21 cellular contexts compared by ENCODE assay signal in the genomic region with DNA sequence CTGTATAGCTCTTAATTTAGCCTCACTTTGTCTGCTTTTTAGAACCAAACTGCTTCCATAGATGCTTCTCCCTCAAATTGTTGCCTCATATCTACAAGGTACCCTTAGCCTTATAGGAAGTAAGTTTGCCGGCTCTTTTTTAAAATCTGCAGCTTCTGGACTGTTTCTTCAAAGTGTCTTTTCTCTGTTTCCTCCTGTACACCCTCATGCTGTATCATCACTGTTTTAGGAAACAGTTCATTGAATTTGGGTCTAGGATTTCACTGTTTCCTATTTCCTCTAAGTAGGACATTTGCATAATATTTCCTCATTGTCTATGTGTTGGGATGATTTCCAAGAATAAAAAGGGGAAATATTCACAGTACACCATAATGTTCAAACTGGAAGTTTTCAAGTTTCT. TPM values are rescaled to one million over a fixed set of nuclear protein-coding genes. Genes with fewer than 3 reads are reported as not detected.
DNase-seq lines count a peak whose midpoint lies in the region; ATAC-seq, FAIRE-seq and TF ChIP-seq lines count a peak whose summit lies in the region.
"Had no signal": no experiment of that assay in that cellular context is flagged by ENCODE, and none has a peak within 500 bp of the region (broad histone marks: within the 10 kb centered on the region; RNA-seq: fewer than 3 reads in every experiment).

No MANE protein-coding gene starts in this region.

- DNase-seq in Right ventricle myocardium inferior (ENCODE audit: missing footprints) (no peak), left ventricle myocardium superior (no peak), GM12892 (ENCODE audit: insufficient read length) (no peak), activated B cell treated with CpG ODN at 0.5 μM for 24 hours (no peak), SK-N-DZ (ENCODE audit: low spot score) (no peak), colonic mucosa (no peak), NCI-H1105 (lab: John Stamatoyannopoulos, UW) (no peak)
- DNase-seq: ACHN, BE2C, DMS 273 treated with DMSO at 0.1 percent for 48 hours, EL, HCEC 1CT, IMR-90, NCI-H1092, NCI-H187, NCI-H748 treated with DMSO at 0.1 percent for 48 hours, SHP77, SW 1271 had no signal

- H3K9ac ChIP-seq in colonic mucosa (ENCODE audit: low read depth in 2 of 2, low read length in 2 of 2) = no peak overlapping the region

- H3K36me3 ChIP-seq in colonic mucosa = no peaks in the 10 kb centered on the region
- H3K36me3 ChIP-seq: BE2C had no signal

- H3K36me3 Mint-ChIP-seq in activated B cell treated with CpG ODN at 0.5 μM for 24 hours (ENCODE audit: low read depth) = peaks cover 73% of the 10 kb centered on the region
- peaks cover 77% of the 10 kb centered on the region for H3K36me3 Mint-ChIP-seq in stimulated activated memory B cell treated with anti-CD40 and anti-IgM and Interleukin-4, amounts not matched to agents 10 μg/mL and 1 μg/mL and 100 μg/mL, for 72 hours

- POLR2A ChIA-PET in activated B cell treated with CpG ODN at 0.5 μM for 24 hours (lab: Charles Lee) = interaction anchor here (0.6 to 1.5 kb wide), 5 partner anchors 11 to 486 kb away, joined by 3 to 10 read pairs (median 4); no protein-coding TSS in a partner anchor

- ATAC-seq in Right ventricle myocardium inferior (peak; percentile 16), left ventricle myocardium superior (no peak), activated B cell treated with CpG ODN at 0.5 μM for 24 hours (ENCODE audit: low read depth) (peak; percentile 33)
- no peak for ATAC-seq in stimulated activated memory B cell treated with anti-CD40 and anti-IgM and Interleukin-4, amounts not matched to agents 10 μg/mL and 1 μg/mL and 100 μg/mL, for 72 hours
- ATAC-seq: Panc1 had no signal

- peak; percentile 46 for FAIRE-seq in GM12892 (lab: Jason Lieb, UNC)
- FAIRE-seq: GM18507 had no signal

- no peaks in the 10 kb centered on the region for H3K9me3 ChIP-seq in colonic mucosa
- H3K9me3 ChIP-seq: BE2C had no signal

- no peak overlapping the region for H3K27ac ChIP-seq in colonic mucosa

- H3K27me3 Mint-ChIP-seq in activated B cell treated with CpG ODN at 0.5 μM for 24 hours = no peaks in the 10 kb centered on the region
- H3K27me3 Mint-ChIP-seq in stimulated activated memory B cell treated with anti-CD40 and anti-IgM and Interleukin-4, amounts not matched to agents 10 μg/mL and 1 μg/mL and 100 μg/mL, for 72 hours = no peaks in the 10 kb centered on the region

- peak overlapping the region; percentile 79 for H3K27ac Mint-ChIP-seq in activated B cell treated with CpG ODN at 0.5 μM for 24 hours
- peak overlapping the region; percentile 86 for H3K27ac Mint-ChIP-seq in stimulated activated memory B cell treated with anti-CD40 and anti-IgM and Interleukin-4, amounts not matched to agents 10 μg/mL and 1 μg/mL and 100 μg/mL, for 72 hours

- CTCF ChIA-PET in activated B cell treated with CpG ODN at 0.5 μM for 24 hours (lab: Charles Lee) = no interaction called here

- TF ChIP-seq POLR2A in GM12892 (IDR thresholded peaks at IDR 0.05; ENCODE audit: low read depth, low read length) = no peak

- H3K4me1 ChIP-seq in colonic mucosa = no peaks in the 10 kb centered on the region

- H3K27me3 ChIP-seq in colonic mucosa = no peaks in the 10 kb centered on the region
- H3K27me3 ChIP-seq: BE2C had no signal

- no peaks in the 10 kb centered on the region for H3K9me3 Mint-ChIP-seq in activated B cell treated with CpG ODN at 0.5 μM for 24 hours
- no peaks in the 10 kb centered on the region for H3K9me3 Mint-ChIP-seq in stimulated activated memory B cell treated with anti-CD40 and anti-IgM and Interleukin-4, amounts not matched to agents 10 μg/mL and 1 μg/mL and 100 μg/mL, for 72 hours

- peaks cover 82% of the 10 kb centered on the region for H3K4me1 Mint-ChIP-seq in activated B cell treated with CpG ODN at 0.5 μM for 24 hours
- peaks cover 79% of the 10 kb centered on the region for H3K4me1 Mint-ChIP-seq in stimulated activated memory B cell treated with anti-CD40 and anti-IgM and Interleukin-4, amounts not matched to agents 10 μg/mL and 1 μg/mL and 100 μg/mL, for 72 hours

- intact Hi-C loops in Right ventricle myocardium inferior (cut with DNase I) = no loop called here
- intact Hi-C loops in left ventricle myocardium superior (cut with micrococcal nuclease) = no loop called here
- intact Hi-C loops in activated B cell treated with CpG ODN at 0.5 μM for 24 hours (cut with micrococcal nuclease) = loop anchor here (1.0 to 5.0 kb wide), 3 partner anchors 9 to 594 kb away; no protein-coding TSS in a partner anchor
- intact Hi-C loops in colonic mucosa (cut with DNase I) = no loop called here

- H3K4me3 Mint-ChIP-seq in activated B cell treated with CpG ODN at 0.5 μM for 24 hours = peak overlapping the region; percentile 61
- peak overlapping the region; percentile 82 for H3K4me3 Mint-ChIP-seq in stimulated activated memory B cell treated with anti-CD40 and anti-IgM and Interleukin-4, amounts not matched to agents 10 μg/mL and 1 μg/mL and 100 μg/mL, for 72 hours

- no peak overlapping the region for H3K4me3 ChIP-seq in colonic mucosa

- no peak for TF ChIP-seq CTCF in activated B cell treated with CpG ODN at 0.5 μM for 24 hours (IDR thresholded peaks at IDR 0.05)
- no peak for TF ChIP-seq CTCF in colonic mucosa (IDR thresholded peaks at IDR 0.05)

RNA-seq across cellular contexts. Expression of a gene that starts 42.9 kb away (rescaled TPM):
- total RNA-seq in Right ventricle myocardium inferior (0.35 TPM), left ventricle myocardium superior (0.12 TPM), activated B cell treated with CpG ODN at 0.5 μM for 24 hours (307 and 336 TPM in 2 replicates), colonic mucosa (1 to 10 TPM in 1 of 2 donors, under 1 TPM in 1; 0.82 to 1.2 TPM)
- 9.1 TPM for polyA plus RNA-seq in GM12892 (2012; ENCODE audit: missing spikeins)
- not detected in 2 replicates for polyA plus RNA-seq in SK-N-DZ (2014; cell fraction: cytosol; rRNA removed)
- polyA plus RNA-seq in SK-N-DZ (2014; cell fraction: nucleus; rRNA removed) = not detected in 2 replicates

Comparison
In these comparisons a context has a peak if more than half of its experiments do, and no peak if none do; other contexts are left out.
1. ATAC-seq: peak in Right ventricle myocardium inferior (single experiment) and activated B cell treated with CpG ODN at 0.5 μM for 24 hours (single experiment); none in left ventricle myocardium superior (single experiment) and stimulated activated memory B cell treated with anti-CD40 and anti-IgM and Interleukin-4, amounts not matched to agents 10 μg/mL and 1 μg/mL and 100 μg/mL, for 72 hours (single experiment).
2. RNA of a gene that starts 42.9 kb away (total RNA-seq): 307 to 336 TPM in activated B cell treated with CpG ODN at 0.5 μM for 24 hours; 0.82 to 1.2 TPM in colonic mucosa, 0.35 TPM in Right ventricle myocardium inferior (single experiment) and 0.12 TPM in left ventricle myocardium superior (single experiment); every median in the first group is over 100 times any median in the second.